In genomic region chr4:185638548-185639301, GRCh38 we compare ENCODE assay signal across 14 cellular contexts.
DNase-seq lines count a peak whose midpoint lies in the region; ATAC-seq, FAIRE-seq and TF ChIP-seq lines count a peak whose summit lies in the region.
"Had no signal": no experiment of that assay in that cellular context is flagged by ENCODE, and none has a peak within 500 bp of the region (broad histone marks: within the 10 kb centered on the region; RNA-seq: fewer than 3 reads in every experiment).

No MANE protein-coding gene starts in this region.

- no peak for TF ChIP-seq EP300 in GM12878 (IDR thresholded peaks at IDR 0.05; ENCODE audit: borderline replicate concordance in 1 of 2, control insufficient read depth in 1 of 2, low read depth in 2 of 2, low read length in 2 of 2)

- H3K4me3 Mint-ChIP-seq in stimulated activated memory B cell treated with anti-CD40 and anti-IgM and Interleukin-4, amounts not matched to agents 10 μg/mL and 1 μg/mL and 100 μg/mL, for 72 hours: no peak overlapping the region

- TF ChIP-seq RAD21 in GM12878 (IDR thresholded peaks at IDR 0.05; ENCODE audit: insufficient read depth, low read depth, low read length): no peak

- H3K36me3 Mint-ChIP-seq in stimulated activated memory B cell treated with anti-CD40 and anti-IgM and Interleukin-4, amounts not matched to agents 10 μg/mL and 1 μg/mL and 100 μg/mL, for 72 hours: no peaks in the 10 kb centered on the region

- peak; percentile 72 for DNase-seq in GM03348 (ENCODE audit: low spot score)
- DNase-seq in GM12878 (ENCODE audit: low read depth, low spot score): no peak
- DNase-seq in iPS-NIHi7 (ENCODE audit: extremely low spot score): peak; percentile 33
- DNase-seq in ureter (ENCODE audit: low spot score): no peak
- no peak for DNase-seq in activated effector memory CD4-positive, alpha-beta T cell treated with Interleukin-2 at 50 U/mL for 16 hours
- no peak for DNase-seq in anterior cingulate cortex (lab: John Stamatoyannopoulos, UW)
- DNase-seq: activated CD4-positive, alpha-beta T cell treated with anti-CD3 and anti-CD28 coated beads, Interleukin-2, amount 50 U/mL, for 1 hour; activated naive CD4-positive, alpha-beta T cell; Caco-2; kidney glomerular epithelial cell; NCI-H2171 treated with DMSO at 0.1 percent for 48 hours; stimulated activated naive CD4-positive, alpha-beta T cell had no signal

- H3K36me3 ChIP-seq in GM12878 (ENCODE audit: control insufficient read depth in 2 of 2, insufficient read depth in 2 of 2, low read length in 1 of 2): no peaks in the 10 kb centered on the region

- peaks cover 12% of the 10 kb centered on the region for H3K4me1 Mint-ChIP-seq in stimulated activated memory B cell treated with anti-CD40 and anti-IgM and Interleukin-4, amounts not matched to agents 10 μg/mL and 1 μg/mL and 100 μg/mL, for 72 hours

- no peaks in the 10 kb centered on the region for H3K79me2 ChIP-seq in GM12878 (ENCODE audit: control insufficient read depth, insufficient read depth, low read length)

- intact Hi-C loops in GM12878 (cut with micrococcal nuclease; ENCODE audit: unreplicated experiment): no loop called here

- no peaks in the 10 kb centered on the region for H4K20me1 ChIP-seq in GM12878 (ENCODE audit: control insufficient read depth, insufficient read depth)

- no TSS peak for BruUV-seq in GM12878 (replicated peaks; lab: Mats Ljungman, UMichigan)

- no peaks in the 10 kb centered on the region for H3K9me3 Mint-ChIP-seq in stimulated activated memory B cell treated with anti-CD40 and anti-IgM and Interleukin-4, amounts not matched to agents 10 μg/mL and 1 μg/mL and 100 μg/mL, for 72 hours

- 20% methylated on average over 38 of the region's 41 CpGs for WGBS in GM12878 (ENCODE audit: insufficient coverage, insufficient replicate concordance, low lambda C conversion rate, missing lambda C conversion rate)

- H3K27me3 ChIP-seq in GM12878 (replicated peaks in 1 of 2; ENCODE audit: control insufficient read depth in 2 of 2, insufficient read depth in 2 of 2, low read length in 1 of 2): peaks cover 0 to 3% of the 10 kb centered on the region in 2 experiments; a peak in 2 of 4 replicates

- ATAC-seq in GM12878: no peak
- peak; percentile 47 for ATAC-seq in stimulated activated memory B cell treated with anti-CD40 and anti-IgM and Interleukin-4, amounts not matched to agents 10 μg/mL and 1 μg/mL and 100 μg/mL, for 72 hours

- 0 out of 2 replicates have a peak overlapping the region, but pooled peaks have one; percentile 23 for H2AFZ ChIP-seq in GM12878 (ENCODE audit: control insufficient read depth, low read depth, low read length)

- H3K27ac ChIP-seq in GM12878 (ENCODE audit: control insufficient read depth, insufficient read depth): no peak overlapping the region
- H3K27ac ChIP-seq: HL-60 had no signal

- no peak overlapping the region for H3K4me2 ChIP-seq in GM12878 (ENCODE audit: control insufficient read depth, insufficient read depth)

- no peaks in the 10 kb centered on the region for H3K4me1 ChIP-seq in GM12878 (ENCODE audit: control insufficient read depth, insufficient read depth, low read length)
- H3K4me1 ChIP-seq: Caco-2 had no signal

- POLR2A ChIA-PET in GM12878 (lab: Charles Lee): no interaction called here

- no peak overlapping the region for H3K4me3 ChIP-seq in GM12878

- CTCF ChIA-PET in GM12878 (lab: Yijun Ruan, JAX): interaction anchor here (0.6 to 4.3 kb wide), 4 partner anchors 14 to 399 kb away, joined by 3 to 75 read pairs (median 4); no protein-coding TSS in a partner anchor

- H3K9ac ChIP-seq in GM12878 (ENCODE audit: control insufficient read depth, insufficient read depth, low read length): no peak overlapping the region

- TF ChIP-seq CTCF in GM12878 (IDR thresholded peaks at IDR 0.05 in 2 of 3, conservative IDR thresholded peaks at IDR 0.05 in 1 of 3; ENCODE audit: control insufficient read depth in 2 of 3, extremely low read depth in 1 of 3, insufficient read depth in 1 of 3, low read depth in 3 of 3, low read length in 3 of 3): no peak

- RAD21 ChIA-PET in GM12878 (lab: Charles Lee; ENCODE audit: unreplicated experiment): interaction anchor here (1.3 kb wide), 1 partner anchor 383 kb away, joined by 4 read pairs; no protein-coding TSS in a partner anchor

- no peak for FAIRE-seq in GM12878 (lab: Jason Lieb, UNC)

- in situ Hi-C loops in GM12878 (cut with MboI): no loop called here

- H3K27ac Mint-ChIP-seq in stimulated activated memory B cell treated with anti-CD40 and anti-IgM and Interleukin-4, amounts not matched to agents 10 μg/mL and 1 μg/mL and 100 μg/mL, for 72 hours: no peak overlapping the region

- SMC1A ChIA-PET in GM12878 (lab: Charles Lee; ENCODE audit: uncharacterized antibody, unreplicated experiment): interaction anchor here (1.1 kb wide), 1 partner anchor 25 kb away, joined by 3 read pairs; no protein-coding TSS in a partner anchor

- TF ChIP-seq POLR2A in GM12878 (IDR thresholded peaks at IDR 0.05; ENCODE audit: low read depth, low read length): no peak

- H3K27me3 Mint-ChIP-seq in stimulated activated memory B cell treated with anti-CD40 and anti-IgM and Interleukin-4, amounts not matched to agents 10 μg/mL and 1 μg/mL and 100 μg/mL, for 72 hours: peaks cover 35% of the 10 kb centered on the region

- peaks cover 2% of the 10 kb centered on the region; the same call in 1 of the 3 replicates for H3K9me3 ChIP-seq in GM12878 (replicated peaks; ENCODE audit: control insufficient read depth, insufficient read depth, low read length)
- H3K9me3 ChIP-seq: Caco-2 had no signal

TF ChIP-seq in GM12878, 131 proteins besides CTCF, POLR2A, EP300 and RAD21 (continues in another document):
- TF ChIP-seq CREB1 (IDR thresholded peaks at IDR 0.05; ENCODE audit: low read depth): no peak
- no peak for TF ChIP-seq STAT1 (conservative IDR thresholded peaks at IDR 0.05)
- no peak for TF ChIP-seq ZNF217 (IDR thresholded peaks at IDR 0.05)
- TF ChIP-seq MXI1 (IDR thresholded peaks at IDR 0.05; ENCODE audit: low read depth, low read length): no peak
- no peak for TF ChIP-seq STAT3 (IDR thresholded peaks at IDR 0.05; ENCODE audit: low read depth, low read length)
- TF ChIP-seq ZNF207 (IDR thresholded peaks at IDR 0.05; ENCODE audit: borderline replicate concordance): no peak
- TF ChIP-seq SKIL (IDR thresholded peaks at IDR 0.05; ENCODE audit: low read depth, poor library complexity, severe bottlenecking): no peak
- TF ChIP-seq FOS (IDR thresholded peaks at IDR 0.05; ENCODE audit: borderline replicate concordance, extremely low read depth, insufficient read length): no peak
- TF ChIP-seq, protein P1, sequence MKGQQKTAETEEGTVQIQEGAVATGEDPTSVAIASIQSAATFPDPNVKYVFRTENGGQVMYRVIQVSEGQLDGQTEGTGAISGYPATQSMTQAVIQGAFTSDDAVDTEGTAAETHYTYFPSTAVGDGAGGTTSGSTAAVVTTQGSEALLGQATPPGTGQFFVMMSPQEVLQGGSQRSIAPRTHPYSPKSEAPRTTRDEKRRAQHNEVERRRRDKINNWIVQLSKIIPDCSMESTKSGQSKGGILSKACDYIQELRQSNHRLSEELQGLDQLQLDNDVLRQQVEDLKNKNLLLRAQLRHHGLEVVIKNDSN (IDR thresholded peaks at IDR 0.05; ENCODE audit: borderline replicate concordance, extremely low read length, insufficient read depth, low read depth, low read length): no peak
- no peak for TF ChIP-seq ZNF592 (IDR thresholded peaks at IDR 0.05)

Comparison
In these comparisons a context has a peak if more than half of its experiments do, and no peak if none do; other contexts are left out.
1. DNase-seq: peak in GM03348 (single experiment) and iPS-NIHi7 (single experiment); none in GM12878 (single experiment), ureter (single experiment), activated effector memory CD4-positive, alpha-beta T cell treated with Interleukin-2 at 50 U/mL for 16 hours (single experiment) and anterior cingulate cortex (0 of 58).